ENCODE assay signal across 8 cellular contexts in the genomic region with DNA sequence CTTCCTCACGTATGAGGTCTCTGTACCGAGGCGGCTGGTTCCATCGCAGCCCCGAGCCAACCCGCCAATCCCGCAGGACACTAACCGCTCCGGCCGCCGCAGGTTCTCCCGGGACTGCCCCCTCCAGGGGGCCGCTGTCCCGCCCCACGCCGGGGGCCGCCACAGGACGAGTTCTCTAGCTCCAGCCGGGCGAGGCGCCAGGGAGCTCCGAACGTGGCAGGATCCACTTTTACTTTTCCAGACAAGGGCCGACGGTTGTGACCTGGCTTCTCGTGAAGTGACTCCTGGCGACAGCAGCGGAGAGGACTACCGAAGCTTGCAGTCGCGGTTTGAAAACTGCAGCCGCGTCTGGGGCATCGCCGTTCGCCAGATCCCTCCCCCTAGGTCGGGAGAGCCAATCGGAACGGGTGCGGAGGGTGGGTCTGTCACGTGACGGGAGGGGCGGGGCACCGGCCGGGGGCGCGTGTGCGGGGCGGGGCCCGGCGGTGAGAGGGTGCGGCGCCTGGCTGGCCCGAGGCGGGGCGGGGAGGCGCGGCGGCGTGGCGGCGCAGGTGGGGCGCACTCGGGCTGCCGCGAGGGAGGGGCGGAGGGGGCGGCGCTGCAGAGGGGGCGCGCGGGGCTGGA. TPM values are rescaled to one million over a fixed set of nuclear protein-coding genes. Genes with fewer than 3 reads are reported as not detected.
DNase-seq lines count a peak whose midpoint lies in the region; ATAC-seq and TF ChIP-seq lines count a peak whose summit lies in the region.

A gene (minus strand): TSS at position 331 of the 624 bp plus-strand sequence. CDS start 8,195 bp downstream, outside the sequence.

- H3K9me3 ChIP-seq in BLaER1 treated with 17β-estradiol and CSF1 and Interleukin-3, amounts not matched to agents 10 nM and 100 nM (replicated peaks in 1 of 11) = no peaks in the 10 kb centered on the region
- H3K9me3 ChIP-seq in right lobe of liver = no peaks in the 10 kb centered on the region

- peak within 1 kb of the TSS; percentile 96 to 100 (median 99) for H3K27ac ChIP-seq in BLaER1 treated with 17β-estradiol and CSF1 and Interleukin-3, amounts not matched to agents 10 nM and 100 nM
- H3K27ac ChIP-seq in dorsolateral prefrontal cortex (peak within 1 kb of the TSS in 52 of 59 donors; percentile 0 to 89 (median 64)), right lobe of liver (peak within 1 kb of the TSS; percentile 70 to 92 (median 76))

- peak; percentile 60 for ATAC-seq in GM19324 (IDR thresholded peaks at IDR 0.05; ENCODE audit: low FRiP score, unreplicated experiment)
- peak; percentile 29 for ATAC-seq in HG03469 (IDR thresholded peaks at IDR 0.05; ENCODE audit: unreplicated experiment)
- peak; percentile 94 to 97 (median 95) for ATAC-seq in right lobe of liver

- H3K4me2 ChIP-seq in BLaER1 treated with 17β-estradiol and CSF1 and Interleukin-3, amounts not matched to agents 10 nM and 100 nM = peak within 1 kb of the TSS; percentile 80 to 99 (median 92)

- peaks cover 23 to 57% (median 41%) of the 10 kb centered on the region in 10 experiments for H3K4me1 ChIP-seq in BLaER1 treated with 17β-estradiol and CSF1 and Interleukin-3, amounts not matched to agents 10 nM and 100 nM
- no peaks in the 10 kb centered on the region for H3K4me1 ChIP-seq in right lobe of liver

- DNase-seq in NCI-H774 (lab: John Stamatoyannopoulos, UW) (peak; percentile 94), dorsolateral prefrontal cortex (peak; percentile 67 to 92 (median 84)), right lobe of liver (peak; percentile 94 to 97 (median 96))
- DNase-seq in activated CD4-positive, alpha-beta T cell treated with anti-CD3 and anti-CD28 coated beads, Interleukin-2, amount 50 U/mL, for 48 hours = peak; percentile 97
- DNase-seq in stimulated activated CD4-positive, alpha-beta T cell treated with anti-CD3 and anti-CD28 coated beads, Interleukin-4, amount 100 ng/mL, for 24 hours = peak; percentile 96

- peak in 5 of 56 donors; percentile 6 to 15 (median 11) for TF ChIP-seq CTCF in dorsolateral prefrontal cortex (IDR thresholded peaks at IDR 0.05 in 54 of 56, conservative IDR thresholded peaks at IDR 0.05 in 2 of 56; ENCODE audit: low read depth in 1 of 56, partially characterized antibody in 56 of 56)
- no peak for TF ChIP-seq CTCF in right lobe of liver (IDR thresholded peaks at IDR 0.05)

- H3K27me3 ChIP-seq in BLaER1 treated with 17β-estradiol and CSF1 and Interleukin-3, amounts not matched to agents 10 nM and 100 nM = no peaks in the 10 kb centered on the region
- H3K27me3 ChIP-seq in dorsolateral prefrontal cortex (no peaks in the 10 kb centered on the region), right lobe of liver (no peaks in the 10 kb centered on the region)

- peaks cover 33 to 50% (median 49%) of the 10 kb centered on the region in 11 experiments; a peak in 21 of 22 replicates for H4K20me1 ChIP-seq in BLaER1 treated with 17β-estradiol and CSF1 and Interleukin-3, amounts not matched to agents 10 nM and 100 nM

- WGBS in right lobe of liver (ENCODE audit: insufficient coverage, low coverage, low lambda C conversion rate, missing lambda C conversion rate) = 2% methylated on average over 12 of the region's 72 CpGs

- intact Hi-C loops in dorsolateral prefrontal cortex (cut with DNase I) = loop anchor here in 1 of 2 donors (10.0 kb wide), 1 partner anchor 97 kb away; no protein-coding TSS in a partner anchor
- intact Hi-C loops in right lobe of liver (cut with DNase I) = no loop called here

- peak within 1 kb of the TSS; percentile 98 to 100 (median 99) for H3K9ac ChIP-seq in BLaER1 treated with 17β-estradiol and CSF1 and Interleukin-3, amounts not matched to agents 10 nM and 100 nM

- H3K36me3 ChIP-seq in BLaER1 treated with 17β-estradiol and CSF1 and Interleukin-3, amounts not matched to agents 10 nM and 100 nM = peaks cover 0 to 36% (median 5%) of the 10 kb centered on the region in 11 experiments; a peak in 8 of 22 replicates
- H3K36me3 ChIP-seq in right lobe of liver = no peaks in the 10 kb centered on the region

- TF ChIP-seq POLR2A in right lobe of liver (IDR thresholded peaks at IDR 0.05) = peak; percentile 93

- peak within 1 kb of the TSS; percentile 93 to 99 (median 97) for H3K4me3 ChIP-seq in BLaER1 treated with 17β-estradiol and CSF1 and Interleukin-3, amounts not matched to agents 10 nM and 100 nM
- peak within 1 kb of the TSS; percentile 65 to 99 (median 91) for H3K4me3 ChIP-seq in dorsolateral prefrontal cortex
- peak within 1 kb of the TSS; percentile 71 to 86 (median 72) for H3K4me3 ChIP-seq in right lobe of liver

RNA-seq across cellular contexts. Expression of the gene that starts here (rescaled TPM):
- total RNA-seq in dorsolateral prefrontal cortex = 10 to 100 TPM in 72 of 120 experiments, 1 to 10 TPM in 48; 4.1 to 30.1 (median 11.2) TPM
- total RNA-seq in right lobe of liver = 1 to 10 TPM; 1.7 to 8.7 (median 5.1) TPM

Comparison
In these comparisons a context has a peak if more than half of its experiments do, and no peak if none do; other contexts are left out.
1. Peak in every context shown above with its lines: DNase-seq, ATAC-seq, H3K4me3 ChIP-seq and H3K27ac ChIP-seq.
2. ATAC-seq: peak in every context shown above with its lines; median percentile 95 in right lobe of liver; 60 in GM19324; 29 in HG03469.